ENCODE assay signal across 22 cellular contexts in genomic region chr22:30223303-30223702, GRCh38. TPM values are rescaled to one million over a fixed set of nuclear protein-coding genes. Genes with fewer than 3 reads are reported as not detected.
DNase-seq lines count a peak whose midpoint lies in the region; ATAC-seq, FAIRE-seq and TF ChIP-seq lines count a peak whose summit lies in the region.
"Had no signal": no experiment of that assay in that cellular context is flagged by ENCODE, and none has a peak within 500 bp of the region (broad histone marks: within the 10 kb centered on the region; RNA-seq: fewer than 3 reads in every experiment).

No MANE protein-coding gene starts in this region.

- no peak overlapping the region for H2AFZ ChIP-seq in PC-3 (ENCODE audit: low read length)
- peak overlapping the region; percentile 51; the same call in 1 of the 2 replicates for H2AFZ ChIP-seq in K562 (ENCODE audit: low read depth, low read length)

- no peak overlapping the region for H3K4me3 Mint-ChIP-seq in activated CD8-positive, alpha-beta T cell treated with anti-CD3 and anti-CD28 coated beads, Interleukin-2, amount 10 ng/mL, durations not matched to agents 7 days and 5 days
- no peak overlapping the region for H3K4me3 Mint-ChIP-seq in activated CD8-positive, alpha-beta T cell treated with anti-CD3 and anti-CD28 coated beads for 36 hours
- peak overlapping the region; percentile 30 for H3K4me3 Mint-ChIP-seq in stimulated activated effector memory CD8-positive, alpha-beta T cell treated with anti-CD3 and anti-CD28 coated beads, Interleukin-12 subunit alpha, Interleukin-12 subunit beta, amount 100 ng/mL, for 72 hours
- no peak overlapping the region for H3K4me3 Mint-ChIP-seq in progenitor cell of endocrine pancreas (ENCODE audit: low read depth)
- H3K4me3 Mint-ChIP-seq: activated B cell treated with CpG ODN at 0.5 μM for 24 hours, HFFc6 had no signal

- POLR2A ChIA-PET in activated CD8-positive, alpha-beta T cell treated with anti-CD3 and anti-CD28 coated beads, Interleukin-2, amount 10 ng/mL, durations not matched to agents 7 days and 5 days (lab: Charles Lee): no interaction called here
- POLR2A ChIA-PET in activated CD8-positive, alpha-beta T cell treated with anti-CD3 and anti-CD28 coated beads for 36 hours (lab: Charles Lee): no interaction called here
- POLR2A ChIA-PET in PC-3 (lab: Charles Lee; ENCODE audit: unreplicated experiment): no interaction called here
- POLR2A ChIA-PET in K562 (lab: Yijun Ruan, JAX): no interaction called here

- peaks cover 8% of the 10 kb centered on the region for H3K36me3 Mint-ChIP-seq in activated CD8-positive, alpha-beta T cell treated with anti-CD3 and anti-CD28 coated beads, Interleukin-2, amount 10 ng/mL, durations not matched to agents 7 days and 5 days (ENCODE audit: low read depth)
- no peaks in the 10 kb centered on the region for H3K36me3 Mint-ChIP-seq in activated CD8-positive, alpha-beta T cell treated with anti-CD3 and anti-CD28 coated beads for 36 hours (ENCODE audit: low read depth)
- peaks cover 9% of the 10 kb centered on the region for H3K36me3 Mint-ChIP-seq in stimulated activated effector memory CD8-positive, alpha-beta T cell treated with anti-CD3 and anti-CD28 coated beads, Interleukin-12 subunit alpha, Interleukin-12 subunit beta, amount 100 ng/mL, for 72 hours
- no peaks in the 10 kb centered on the region for H3K36me3 Mint-ChIP-seq in progenitor cell of endocrine pancreas (ENCODE audit: insufficient read depth)
- H3K36me3 Mint-ChIP-seq: naive B cell had no signal

- no peaks in the 10 kb centered on the region for H3K79me2 ChIP-seq in PC-3 (ENCODE audit: low read length)
- no peaks in the 10 kb centered on the region for H3K79me2 ChIP-seq in K562 (ENCODE audit: control insufficient read depth, insufficient read depth, low read length)

- no peak for TF ChIP-seq POLR2A in K562 (conservative IDR thresholded peaks at IDR 0.05)
- TF ChIP-seq POLR2A in GM18505 (IDR thresholded peaks at IDR 0.05; ENCODE audit: borderline replicate concordance, extremely low read depth, insufficient read depth, insufficient read length): no peak

- BruUV-seq in PC-3 (replicated peaks; lab: Mats Ljungman, UMichigan) (no TSS peak), K562 (replicated peaks; lab: Mats Ljungman, UMichigan) (no TSS peak)

- peaks cover 96% of the 10 kb centered on the region for H3K4me1 Mint-ChIP-seq in activated CD8-positive, alpha-beta T cell treated with anti-CD3 and anti-CD28 coated beads, Interleukin-2, amount 10 ng/mL, durations not matched to agents 7 days and 5 days (ENCODE audit: low read depth)
- peaks cover 71% of the 10 kb centered on the region for H3K4me1 Mint-ChIP-seq in activated CD8-positive, alpha-beta T cell treated with anti-CD3 and anti-CD28 coated beads for 36 hours (ENCODE audit: low read depth)
- H3K4me1 Mint-ChIP-seq in stimulated activated effector memory CD8-positive, alpha-beta T cell treated with anti-CD3 and anti-CD28 coated beads, Interleukin-12 subunit alpha, Interleukin-12 subunit beta, amount 100 ng/mL, for 72 hours: peaks cover 69% of the 10 kb centered on the region
- H3K4me1 Mint-ChIP-seq in progenitor cell of endocrine pancreas (ENCODE audit: low read depth): no peaks in the 10 kb centered on the region

- no peaks in the 10 kb centered on the region for H3K9me3 Mint-ChIP-seq in activated CD8-positive, alpha-beta T cell treated with anti-CD3 and anti-CD28 coated beads, Interleukin-2, amount 10 ng/mL, durations not matched to agents 7 days and 5 days (ENCODE audit: insufficient read depth)
- H3K9me3 Mint-ChIP-seq in activated CD8-positive, alpha-beta T cell treated with anti-CD3 and anti-CD28 coated beads for 36 hours: no peaks in the 10 kb centered on the region
- H3K9me3 Mint-ChIP-seq in stimulated activated effector memory CD8-positive, alpha-beta T cell treated with anti-CD3 and anti-CD28 coated beads, Interleukin-12 subunit alpha, Interleukin-12 subunit beta, amount 100 ng/mL, for 72 hours: no peaks in the 10 kb centered on the region
- H3K9me3 Mint-ChIP-seq in progenitor cell of endocrine pancreas (ENCODE audit: low read depth): no peaks in the 10 kb centered on the region
- H3K9me3 Mint-ChIP-seq: activated B cell treated with CpG ODN at 0.5 μM for 24 hours, naive B cell had no signal

- no peak for FAIRE-seq in K562 (lab: Jason Lieb, UNC)

- peak overlapping the region; percentile 92 for H3K27ac Mint-ChIP-seq in activated CD8-positive, alpha-beta T cell treated with anti-CD3 and anti-CD28 coated beads, Interleukin-2, amount 10 ng/mL, durations not matched to agents 7 days and 5 days
- H3K27ac Mint-ChIP-seq in activated CD8-positive, alpha-beta T cell treated with anti-CD3 and anti-CD28 coated beads for 36 hours: no peak overlapping the region
- H3K27ac Mint-ChIP-seq in stimulated activated effector memory CD8-positive, alpha-beta T cell treated with anti-CD3 and anti-CD28 coated beads, Interleukin-12 subunit alpha, Interleukin-12 subunit beta, amount 100 ng/mL, for 72 hours: peak overlapping the region; percentile 80
- no peak overlapping the region for H3K27ac Mint-ChIP-seq in progenitor cell of endocrine pancreas
- H3K27ac Mint-ChIP-seq: activated B cell treated with CpG ODN at 0.5 μM for 24 hours, HFFc6 had no signal

- in situ Hi-C loops in K562 (cut with MboI): no loop called here

- H3K36me3 ChIP-seq in PC-3 (ENCODE audit: low read depth, low read length) (no peaks in the 10 kb centered on the region), K562 (ENCODE audit: control insufficient read depth, insufficient read depth, low read length) (no peaks in the 10 kb centered on the region)
- H3K36me3 ChIP-seq: ascending aorta, esophagus squamous epithelium, vagina had no signal

- TF ChIP-seq RAD21 in K562 (CRISPR knock-in tag; conservative IDR thresholded peaks at IDR 0.05 in 1 of 2, IDR thresholded peaks at IDR 0.05 in 1 of 2): no peak

- no peak for DNase-seq in activated CD8-positive, alpha-beta T cell treated with anti-CD3 and anti-CD28 coated beads, Interleukin-2, amount 10 ng/mL, durations not matched to agents 7 days and 5 days
- no peak for DNase-seq in activated CD8-positive, alpha-beta T cell treated with anti-CD3 and anti-CD28 coated beads for 36 hours
- no peak for DNase-seq in PC-3
- DNase-seq in K562 (ENCODE audit: extremely low read depth in 1 of 4, low spot score in 3 of 4): no peak
- no peak for DNase-seq in stimulated activated effector memory CD8-positive, alpha-beta T cell treated with anti-CD3 and anti-CD28 coated beads, Interleukin-12 subunit alpha, Interleukin-12 subunit beta, amount 100 ng/mL, for 72 hours (ENCODE audit: low spot score in 2 of 2)
- no peak for DNase-seq in GM20000 (ENCODE audit: low spot score)
- no peak for DNase-seq in progenitor cell of endocrine pancreas (ENCODE audit: low spot score, unreplicated experiment)
- DNase-seq: activated B cell treated with CpG ODN at 0.5 μM for 24 hours; activated CD8-positive, alpha-beta memory T cell treated with anti-CD3 and anti-CD28 coated beads, Interleukin-2, amount 50 U/mL, for 4 hours; effector memory CD4-positive, alpha-beta T cell; esophagus squamous epithelium; HFFc6; kidney glomerular epithelial cell; naive B cell; NCI-H1930; stimulated activated CD4-positive, alpha-beta T cell treated with anti-CD3 and anti-CD28 coated beads, Interleukin-4, amount 100 ng/mL, for 24 hours had no signal

- H3K9me3 ChIP-seq in PC-3 (ENCODE audit: low read length): no peaks in the 10 kb centered on the region
- H3K9me3 ChIP-seq in K562 (replicated peaks; ENCODE audit: control insufficient read depth, insufficient read depth, low read depth, low read length): no peaks in the 10 kb centered on the region
- H3K9me3 ChIP-seq: ascending aorta, esophagus squamous epithelium, vagina had no signal

- H3K27me3 Mint-ChIP-seq in activated CD8-positive, alpha-beta T cell treated with anti-CD3 and anti-CD28 coated beads, Interleukin-2, amount 10 ng/mL, durations not matched to agents 7 days and 5 days (ENCODE audit: low read depth): no peaks in the 10 kb centered on the region
- no peaks in the 10 kb centered on the region for H3K27me3 Mint-ChIP-seq in activated CD8-positive, alpha-beta T cell treated with anti-CD3 and anti-CD28 coated beads for 36 hours
- H3K27me3 Mint-ChIP-seq in progenitor cell of endocrine pancreas: peaks cover 26% of the 10 kb centered on the region

- H3K9ac ChIP-seq in PC-3 (ENCODE audit: low read length) (peak overlapping the region; percentile 72), K562 (ENCODE audit: insufficient read depth in 1 of 2, low read depth in 2 of 2, low read length in 2 of 2) (no peak overlapping the region; a peak in 1 of 4 replicates)

- H4K20me1 ChIP-seq in PC-3 (ENCODE audit: low read length) (no peaks in the 10 kb centered on the region), K562 (replicated peaks; ENCODE audit: control insufficient read depth, insufficient read depth, low read length) (no peaks in the 10 kb centered on the region)

- TF ChIP-seq EP300 in K562 (IDR thresholded peaks at IDR 0.05; ENCODE audit: low read length): no peak

- WGBS in K562 (ENCODE audit: insufficient coverage, low coverage, missing lambda C conversion rate): 9% methylated on average over 11 of the region's 15 CpGs

- no peaks in the 10 kb centered on the region for H3K9me1 ChIP-seq in K562 (ENCODE audit: control insufficient read depth, insufficient read depth, low read length)

- H3K4me3 ChIP-seq in PC-3 (ENCODE audit: low read length) (no peak overlapping the region), K562 (no peak overlapping the region)
- H3K4me3 ChIP-seq: ascending aorta, esophagus squamous epithelium, vagina had no signal

- ATAC-seq in activated CD8-positive, alpha-beta T cell treated with anti-CD3 and anti-CD28 coated beads, Interleukin-2, amount 10 ng/mL, durations not matched to agents 7 days and 5 days: no peak
- no peak for ATAC-seq in activated CD8-positive, alpha-beta T cell treated with anti-CD3 and anti-CD28 coated beads for 36 hours
- ATAC-seq in PC-3 (no peak), K562 (peak; percentile 26), GM18505 (IDR thresholded peaks at IDR 0.05; ENCODE audit: unreplicated experiment) (no peak)
- ATAC-seq in stimulated activated effector memory CD8-positive, alpha-beta T cell treated with anti-CD3 and anti-CD28 coated beads, Interleukin-12 subunit alpha, Interleukin-12 subunit beta, amount 100 ng/mL, for 72 hours: no peak

- peaks cover 3% of the 10 kb centered on the region for H3F3A ChIP-seq in PC-3 (ENCODE audit: low read length, unreplicated experiment)

- intact Hi-C loops in activated CD8-positive, alpha-beta T cell treated with anti-CD3 and anti-CD28 coated beads for 36 hours (cut with micrococcal nuclease): no loop called here
- intact Hi-C loops in PC-3 (cut with micrococcal nuclease): no loop called here
- intact Hi-C loops in K562 (cut with micrococcal nuclease): no loop called here

- no peak overlapping the region for H3K4me2 ChIP-seq in PC-3 (ENCODE audit: low read length)
- no peak overlapping the region for H3K4me2 ChIP-seq in K562 (ENCODE audit: insufficient read depth, low read length)

- H3K27ac ChIP-seq in PC-3 (ENCODE audit: low read length) (peak overlapping the region; percentile 92), K562 (ENCODE audit: extremely low read depth, low read depth, low read length) (no peak overlapping the region)
- H3K27ac ChIP-seq: ascending aorta, esophagus squamous epithelium, HL-60, vagina had no signal

- H3K9me2 ChIP-seq in PC-3 (replicated peaks; ENCODE audit: low read length): no peaks in the 10 kb centered on the region

- H3K27me3 ChIP-seq in PC-3 (ENCODE audit: low read length): no peaks in the 10 kb centered on the region
- H3K27me3 ChIP-seq in K562 (ENCODE audit: control insufficient read depth in 2 of 2, insufficient read depth in 2 of 2, low read length in 2 of 2): peaks cover 0 to 53% of the 10 kb centered on the region in 2 experiments; a peak in 2 of 5 replicates
- H3K27me3 ChIP-seq: ascending aorta, vagina had no signal

- H3K4me1 ChIP-seq in PC-3 (ENCODE audit: insufficient read depth, low read length) (peaks cover 39% of the 10 kb centered on the region), K562 (replicated peaks in 1 of 2; ENCODE audit: control insufficient read depth in 2 of 2, insufficient read depth in 2 of 2, low read length in 2 of 2) (peaks cover 4 to 14% of the 10 kb centered on the region in 2 experiments; a peak in 4 of 5 replicates)

- CTCF ChIA-PET in activated CD8-positive, alpha-beta T cell treated with anti-CD3 and anti-CD28 coated beads, Interleukin-2, amount 10 ng/mL, durations not matched to agents 7 days and 5 days (lab: Charles Lee): interaction anchor here (2.5 kb wide), 1 partner anchor 45 kb away, joined by 10 read pairs; no protein-coding TSS in a partner anchor
- CTCF ChIA-PET in activated CD8-positive, alpha-beta T cell treated with anti-CD3 and anti-CD28 coated beads for 36 hours (lab: Charles Lee): no interaction called here
- CTCF ChIA-PET in PC-3 (lab: Charles Lee) (no interaction called here), K562 (lab: Yijun Ruan, JAX; ENCODE audit: low intra/inter-chr PET ratio) (interaction anchor here (0.6 kb wide), 1 partner anchor 16 kb away, joined by 3 read pairs; no protein-coding TSS in a partner anchor)

- no peak for TF ChIP-seq CTCF in activated CD8-positive, alpha-beta T cell treated with anti-CD3 and anti-CD28 coated beads for 36 hours (IDR thresholded peaks at IDR 0.05)
- no peak for TF ChIP-seq CTCF in PC-3 (conservative IDR thresholded peaks at IDR 0.05; ENCODE audit: low read depth, low read length)
- TF ChIP-seq CTCF in K562 (IDR thresholded peaks at IDR 0.05 in 2 of 3, conservative IDR thresholded peaks at IDR 0.05 in 1 of 3; ENCODE audit: insufficient read depth in 2 of 3, low read depth in 1 of 3, low read length in 3 of 3): no peak
- TF ChIP-seq CTCF in GM20000 (IDR thresholded peaks at IDR 0.05; ENCODE audit: extremely low read depth, missing control alignments): no peak
- no peak for TF ChIP-seq CTCF in progenitor cell of endocrine pancreas (IDR thresholded peaks at IDR 0.05; ENCODE audit: unreplicated experiment)

RNA-seq across cellular contexts. Expression of gene LIF, which starts 23.3 kb away (rescaled TPM):
- total RNA-seq in activated CD8-positive, alpha-beta T cell treated with anti-CD3 and anti-CD28 coated beads, Interleukin-2, amount 10 ng/mL, durations not matched to agents 7 days and 5 days: 100 to 1,000 TPM; 532 to 569 TPM
- total RNA-seq in activated CD8-positive, alpha-beta T cell treated with anti-CD3 and anti-CD28 coated beads for 36 hours: 100 to 1,000 TPM; 160 to 161 TPM
- total RNA-seq in PC-3 (2014; rRNA removed) (64.1 and 71.6 TPM in 2 replicates), K562 (2014; rRNA removed) (0.04 and 0.05 TPM in 2 replicates), K562 (2014; rRNA removed; fragmentation: Illumina TruSeq; extraction: Trizol) (0.03 TPM in 1 of 2 replicates, not detected in the other), K562 (2015; rRNA removed; fragmentation: Illumina TruSeq; extraction: Trizol) (0.11 and 0.34 TPM in 2 replicates), K562 (2021) (0.31 TPM in 2 replicates), progenitor cell of endocrine pancreas (2.3 and 3.6 TPM in 2 replicates)
- total RNA-seq in K562 (2011; cell fraction: chromatin; rRNA removed; ENCODE audit: low replicate concordance): 0.35 and 2.6 TPM in 2 replicates
- 0.39 and 0.50 TPM in 2 replicates for total RNA-seq in K562 (2011; cell fraction: nucleolus; rRNA removed)
- 0.29 and 0.38 TPM in 2 replicates for total RNA-seq in K562 (2011; cell fraction: nucleoplasm; rRNA removed)
- polyA plus RNA-seq in K562 (2011; rRNA removed) (0.16 and 0.39 TPM in 2 replicates), K562 (2014; fragmentation: Illumina TruSeq; extraction: Trizol) (0.04 and 0.09 TPM in 2 replicates), K562 (2014; fragmentation: Nextera tagmentation; extraction: Ambion mirVana) (not detected), K562 (2014; rRNA removed) (0.03 and 0.25 TPM in 2 replicates)
- polyA plus RNA-seq in K562 (2011; cell fraction: cytosol; rRNA removed): 0.09 and 0.72 TPM in 2 replicates
- 0.53 and 7.0 TPM in 2 replicates for polyA plus RNA-seq in K562 (2011; cell fraction: nucleus; rRNA removed)
- polyA plus RNA-seq in K562 (2012): 0.06 and 0.08 TPM in 2 replicates
- polyA minus RNA-seq in K562 (2011; rRNA and poly(A)+ RNA removed): 0.14 TPM in 1 of 2 replicates, not detected in the other
- polyA minus RNA-seq in K562 (2011; cell fraction: cytosol; rRNA and poly(A)+ RNA removed): 0.27 and 0.29 TPM in 2 replicates
- polyA minus RNA-seq in K562 (2011; cell fraction: nucleus; rRNA and poly(A)+ RNA removed): 0.27 and 0.33 TPM in 2 replicates
- total RNA-seq: ascending aorta had no signal

RNA-seq across cellular contexts. Expression of gene OSM, which starts 43.3 kb away (rescaled TPM):
- total RNA-seq in activated CD8-positive, alpha-beta T cell treated with anti-CD3 and anti-CD28 coated beads, Interleukin-2, amount 10 ng/mL, durations not matched to agents 7 days and 5 days: 100 to 1,000 TPM; 135 to 140 TPM
- 10 to 100 TPM; 44.3 to 45.7 TPM for total RNA-seq in activated CD8-positive, alpha-beta T cell treated with anti-CD3 and anti-CD28 coated beads for 36 hours
- total RNA-seq in PC-3 (2014; rRNA removed): not detected in 2 replicates
- 1.8 and 2.3 TPM in 2 replicates for total RNA-seq in K562 (2011; cell fraction: chromatin; rRNA removed; ENCODE audit: low replicate concordance)
- 1.0 and 1.2 TPM in 2 replicates for total RNA-seq in K562 (2011; cell fraction: nucleolus; rRNA removed)
- total RNA-seq in K562 (2011; cell fraction: nucleoplasm; rRNA removed): 0.73 and 1.8 TPM in 2 replicates
- total RNA-seq in K562 (2014; rRNA removed): not detected in 2 replicates
- not detected in 2 replicates for total RNA-seq in K562 (2014; rRNA removed; fragmentation: Illumina TruSeq; extraction: Trizol)
- not detected in 2 replicates for total RNA-seq in K562 (2015; rRNA removed; fragmentation: Illumina TruSeq; extraction: Trizol)
- total RNA-seq in K562 (2021): not detected in 2 replicates
- 0.08 and 0.22 TPM in 2 replicates for polyA plus RNA-seq in K562 (2011; rRNA removed)
- polyA plus RNA-seq in K562 (2011; cell fraction: cytosol; rRNA removed): 0.04 and 0.06 TPM in 2 replicates
- polyA plus RNA-seq in K562 (2011; cell fraction: nucleus; rRNA removed): 0.24 and 1.6 TPM in 2 replicates
- not detected in 2 replicates for polyA plus RNA-seq in K562 (2012)
- not detected in 2 replicates for polyA plus RNA-seq in K562 (2014; fragmentation: Illumina TruSeq; extraction: Trizol)
- not detected for polyA plus RNA-seq in K562 (2014; fragmentation: Nextera tagmentation; extraction: Ambion mirVana)
- polyA plus RNA-seq in K562 (2014; rRNA removed): not detected in 2 replicates
- not detected in 2 replicates for polyA minus RNA-seq in K562 (2011; rRNA and poly(A)+ RNA removed)
- polyA minus RNA-seq in K562 (2011; cell fraction: cytosol; rRNA and poly(A)+ RNA removed): not detected in 2 replicates
- 0.13 TPM in 1 of 2 replicates, not detected in the other for polyA minus RNA-seq in K562 (2011; cell fraction: nucleus; rRNA and poly(A)+ RNA removed)
- not detected in 2 replicates for total RNA-seq in progenitor cell of endocrine pancreas
- total RNA-seq: ascending aorta, HFFc6, mammary epithelial cell, pulmonary artery endothelial cell, vagina had no signal
- polyA plus RNA-seq: mammary epithelial cell had no signal

Comparison
In these comparisons a context has a peak if more than half of its experiments do, and no peak if none do; other contexts are left out.
1. H3K27ac Mint-ChIP-seq: peak in activated CD8-positive, alpha-beta T cell treated with anti-CD3 and anti-CD28 coated beads, Interleukin-2, amount 10 ng/mL, durations not matched to agents 7 days and 5 days (single experiment) and stimulated activated effector memory CD8-positive, alpha-beta T cell treated with anti-CD3 and anti-CD28 coated beads, Interleukin-12 subunit alpha, Interleukin-12 subunit beta, amount 100 ng/mL, for 72 hours (single experiment); none in activated CD8-positive, alpha-beta T cell treated with anti-CD3 and anti-CD28 coated beads for 36 hours (single experiment) and progenitor cell of endocrine pancreas (single experiment).
2. CTCF ChIA-PET loops: an anchor here in activated CD8-positive, alpha-beta T cell treated with anti-CD3 and anti-CD28 coated beads, Interleukin-2, amount 10 ng/mL, durations not matched to agents 7 days and 5 days (2.5 kb wide) and K562 (0.6 kb wide); none called in activated CD8-positive, alpha-beta T cell treated with anti-CD3 and anti-CD28 coated beads for 36 hours and PC-3.
3. RNA of gene LIF, which starts 23.3 kb away (total RNA-seq): 532 to 569 TPM in activated CD8-positive, alpha-beta T cell treated with anti-CD3 and anti-CD28 coated beads, Interleukin-2, amount 10 ng/mL, durations not matched to agents 7 days and 5 days, 160 to 161 TPM in activated CD8-positive, alpha-beta T cell treated with anti-CD3 and anti-CD28 coated beads for 36 hours and 64.1 to 71.6 TPM in PC-3; 2.3 to 3.6 TPM in progenitor cell of endocrine pancreas and 0.03 to 2.6 TPM in K562; every median in the first group is over 10 times any median in the second.
4. RNA of gene OSM, which starts 43.3 kb away (total RNA-seq): 135 to 140 TPM in activated CD8-positive, alpha-beta T cell treated with anti-CD3 and anti-CD28 coated beads, Interleukin-2, amount 10 ng/mL, durations not matched to agents 7 days and 5 days and 44.3 to 45.7 TPM in activated CD8-positive, alpha-beta T cell treated with anti-CD3 and anti-CD28 coated beads for 36 hours; not detected in PC-3, 0.73 to 2.3 TPM in K562 and not detected in progenitor cell of endocrine pancreas; every median in the first group is over 10 times any median in the second.